9 cellular contexts compared by ENCODE assay signal in genomic region chr18:70289351-70290330, GRCh38. TPM values are rescaled to one million over a fixed set of nuclear protein-coding genes. Genes with fewer than 3 reads are reported as not detected.
A peak's percentile ranks its signal among the peaks of the same experiment; 100 is the strongest.
DNase-seq lines count a peak whose midpoint lies in the region; ATAC-seq, FAIRE-seq and TF ChIP-seq lines count a peak whose summit lies in the region.
"Had no signal": no experiment of that assay in that cellular context is flagged by ENCODE, and none has a peak within 500 bp of the region (broad histone marks: within the 10 kb centered on the region; RNA-seq: fewer than 3 reads in every experiment).

No MANE protein-coding gene starts in this region.

- H3K27ac ChIP-seq in SK-N-MC (no peak overlapping the region), mesodermal cell (ENCODE audit: low read depth, low read length, severe bottlenecking) (peak overlapping the region; percentile 86), urinary bladder (ENCODE audit: low read depth) (peak overlapping the region; percentile 93)

- H3K9me3 ChIP-seq in SK-N-MC (ENCODE audit: low read depth, low read length), result no peaks in the 10 kb centered on the region
- no peaks in the 10 kb centered on the region for H3K9me3 ChIP-seq in mesodermal cell (ENCODE audit: control insufficient read depth, low read length)

- H3K4me3 ChIP-seq in SK-N-MC (peak overlapping the region; percentile 85), mesodermal cell (ENCODE audit: extremely low read depth, insufficient read depth, low read length, poor library complexity, severe bottlenecking) (peak overlapping the region; percentile 65), urinary bladder (ENCODE audit: low read depth, low read length) (peak overlapping the region; percentile 97)

- no peak for TF ChIP-seq CTCF in endothelial cell (IDR thresholded peaks at IDR 0.05; ENCODE audit: unreplicated experiment)

- H3K9me3 Mint-ChIP-seq in endothelial cell (ENCODE audit: unreplicated experiment), result no peaks in the 10 kb centered on the region

- peaks cover 6% of the 10 kb centered on the region for H3K27me3 Mint-ChIP-seq in endothelial cell (ENCODE audit: unreplicated experiment)

- H3K36me3 ChIP-seq in SK-N-MC (ENCODE audit: insufficient read depth, low read length), result no peaks in the 10 kb centered on the region
- H3K36me3 ChIP-seq in mesodermal cell (ENCODE audit: control insufficient read depth, insufficient read depth, low read length), result peaks cover 10% of the 10 kb centered on the region
- no peaks in the 10 kb centered on the region for H3K36me3 ChIP-seq in urinary bladder (ENCODE audit: insufficient read depth)

- peak; percentile 60 for ATAC-seq in GM19324 (IDR thresholded peaks at IDR 0.05; ENCODE audit: low FRiP score, unreplicated experiment)
- ATAC-seq in HG03196 (IDR thresholded peaks at IDR 0.05; ENCODE audit: unreplicated experiment), result peak; percentile 50

- H3K27ac Mint-ChIP-seq in endothelial cell (ENCODE audit: unreplicated experiment), result peak overlapping the region; percentile 80

- peaks cover 4% of the 10 kb centered on the region for H3K36me3 Mint-ChIP-seq in endothelial cell (ENCODE audit: low read depth, unreplicated experiment)

- FAIRE-seq in RCC 7860 (lab: Jason Lieb, UNC), result no peak
- FAIRE-seq: colon had no signal

- peak overlapping the region; percentile 83 for H3K9ac ChIP-seq in SK-N-MC (ENCODE audit: insufficient read length)

- H3K4me1 Mint-ChIP-seq in endothelial cell (ENCODE audit: unreplicated experiment), result peaks cover 31% of the 10 kb centered on the region

- peak; percentile 27 for DNase-seq in Daoy (ENCODE audit: low read depth)
- DNase-seq in SK-N-MC (ENCODE audit: low read depth, low spot score), result no peak
- DNase-seq in endothelial cell (ENCODE audit: low spot score), result peak; percentile 58
- no peak for DNase-seq in RCC 7860 (ENCODE audit: low spot score)

- H3K4me1 ChIP-seq in mesodermal cell (ENCODE audit: control insufficient read depth, insufficient read depth, low read length, poor library complexity, severe bottlenecking) (peaks cover 4% of the 10 kb centered on the region), urinary bladder (ENCODE audit: insufficient read depth) (peaks cover 2% of the 10 kb centered on the region)

- WGBS in mesodermal cell (ENCODE audit: insufficient coverage in 2 of 2), 2 experiments, result 1% methylated on average over 59 to 71 of the region's 87 CpGs
- under 1% methylated on average over 86 of the region's 87 CpGs for WGBS in urinary bladder

- peak overlapping the region; percentile 94 for H3K4me3 Mint-ChIP-seq in endothelial cell (ENCODE audit: unreplicated experiment)

RNA-seq across cellular contexts. Expression of gene SOCS6, which starts 0.8 kb away (rescaled TPM):
- 17.0 and 17.8 TPM in 2 replicates for total RNA-seq in Daoy (2014; rRNA removed; shearing (Covaris generic))
- 23.7 TPM for total RNA-seq in endothelial cell (ENCODE audit: unreplicated experiment)
- 11.9 TPM for polyA plus RNA-seq in mesodermal cell (2013, experiment 1 of 2)
- polyA plus RNA-seq in mesodermal cell (2013, experiment 2 of 2), result 12.2 TPM
- total RNA-seq in urinary bladder, result 40.1 TPM
- 12.1 TPM for polyA plus RNA-seq in urinary bladder

Comparison
In these comparisons a context has a peak if more than half of its experiments do, and no peak if none do; other contexts are left out.
1. DNase-seq: peak in Daoy (single experiment) and endothelial cell (single experiment); none in SK-N-MC (single experiment) and RCC 7860 (single experiment).
2. Peak in every context shown above with its lines, with median percentiles within 50 percentile points of each other: H3K4me3 ChIP-seq.